8 cellular contexts compared by ENCODE assay signal in the genomic region with DNA sequence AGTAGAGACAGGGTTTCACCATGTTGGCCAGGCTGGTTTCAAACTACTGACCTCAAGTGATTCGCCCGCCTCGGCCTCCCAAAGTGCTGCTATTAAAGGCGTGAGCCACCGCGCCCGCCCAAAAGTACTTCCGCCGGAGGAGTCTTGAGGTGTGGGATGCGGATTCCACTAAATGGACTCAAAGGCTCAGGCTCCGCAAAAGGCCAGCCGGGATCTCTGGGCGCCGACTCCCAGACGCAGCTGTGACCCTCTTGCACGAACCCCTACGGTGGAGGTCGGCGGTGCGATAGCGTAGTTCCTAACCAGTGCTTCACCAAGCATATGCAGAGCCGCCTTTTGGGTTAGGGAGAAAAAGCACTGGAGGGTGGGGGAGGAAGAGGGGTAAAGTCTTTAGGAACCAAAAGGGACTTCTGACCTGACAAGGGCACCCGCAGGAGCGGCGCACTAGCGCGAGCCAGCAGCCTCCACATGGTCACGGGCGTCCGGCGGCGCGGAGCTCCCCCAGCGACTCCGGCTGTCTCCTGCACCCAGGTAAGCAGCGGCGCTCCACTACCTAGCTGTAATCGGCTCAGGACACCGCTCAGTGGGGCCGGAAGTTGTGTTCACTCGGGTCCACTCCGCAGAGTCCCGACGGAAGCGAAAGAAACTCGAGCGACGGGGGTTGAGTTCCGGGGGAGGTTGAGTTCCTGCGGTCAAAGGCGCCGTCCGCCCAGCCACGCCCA. TPM values are rescaled to one million over a fixed set of nuclear protein-coding genes. Genes with fewer than 3 reads are reported as not detected.
DNase-seq lines count a peak whose midpoint lies in the region; ATAC-seq, FAIRE-seq and TF ChIP-seq lines count a peak whose summit lies in the region.

A gene (minus strand): TSS at position 590 of the 722 bp plus-strand sequence. CDS start 120 bp downstream, at position 470.

- H3K4me2 ChIP-seq in neural cell (ENCODE audit: low read length) = peak within 1 kb of the TSS; percentile 63

- H3K9me3 ChIP-seq in ES-I3 (ENCODE audit: control insufficient read depth, insufficient read depth, low read length) (no peaks in the 10 kb centered on the region; the same call in 1 of the 2 replicates), RWPE2 (ENCODE audit: severe bottlenecking) (no peaks in the 10 kb centered on the region), neural cell (ENCODE audit: low read length) (no peaks in the 10 kb centered on the region), stomach (no peaks in the 10 kb centered on the region)

- H3K4me3 ChIP-seq in RWPE2 (ENCODE audit: severe bottlenecking) = peak within 1 kb of the TSS; percentile 68
- peak within 1 kb of the TSS; percentile 87 for H3K4me3 ChIP-seq in neural cell (ENCODE audit: low read length)
- peak within 1 kb of the TSS; percentile 67 to 90 (median 88) for H3K4me3 ChIP-seq in stomach

- H3K4me1 ChIP-seq in ES-I3 (ENCODE audit: insufficient read depth, low read length) = peaks cover 14% of the 10 kb centered on the region
- peaks cover 9% of the 10 kb centered on the region for H3K4me1 ChIP-seq in RWPE2 (ENCODE audit: insufficient read depth, poor library complexity, severe bottlenecking)
- H3K4me1 ChIP-seq in stomach = peaks cover 8 to 26% (median 19%) of the 10 kb centered on the region in 4 donors

- no peaks in the 10 kb centered on the region for H3K79me2 ChIP-seq in neural cell (replicated peaks; ENCODE audit: insufficient read depth, low read length)

- H3K27ac ChIP-seq in RWPE2 (ENCODE audit: poor library complexity, severe bottlenecking) (peak within 1 kb of the TSS; percentile 42), neural cell (ENCODE audit: low read length) (peak within 1 kb of the TSS; percentile 60), stomach (peak within 1 kb of the TSS; percentile 78 to 92 (median 89))

- intact Hi-C loops in stomach (cut with DNase I; ENCODE audit: low total_unique reads) = no loop called here

- H3K36me3 ChIP-seq in ES-I3 (ENCODE audit: insufficient read depth, low read length) (peaks cover 17% of the 10 kb centered on the region), RWPE2 (ENCODE audit: low read depth) (peaks cover 37% of the 10 kb centered on the region), neural cell (ENCODE audit: insufficient read depth, low read length) (no peaks in the 10 kb centered on the region), stomach (peaks cover 18 to 39% (median 34%) of the 10 kb centered on the region in 4 donors)

- peak; percentile 99 for ATAC-seq in RWPE2 (ENCODE audit: low read depth)

- TF ChIP-seq POLR2A in H54 (IDR thresholded peaks at IDR 0.05; ENCODE audit: low read depth, low read length) (peak; percentile 61), stomach (IDR thresholded peaks at IDR 0.05) (peak in 1 of 4 donors; percentile 33)

- TF ChIP-seq CTCF in RWPE2 (IDR thresholded peaks at IDR 0.05; ENCODE audit: poor library complexity, severe bottlenecking) (peak; percentile 18), neural cell (IDR thresholded peaks at IDR 0.05; ENCODE audit: poor library complexity, severe bottlenecking) (peak; percentile 71), stomach (IDR thresholded peaks at IDR 0.05) (peak in 3 of 7 experiments; percentile 20 to 47 (median 36))

- H3K9me2 ChIP-seq in neural cell (ENCODE audit: insufficient read depth, low read length) = no peaks in the 10 kb centered on the region

- H2AFZ ChIP-seq in neural cell (ENCODE audit: low read depth, low read length) = peak within 1 kb of the TSS; percentile 99

- peak; percentile 49 for TF ChIP-seq RAD21 in neural cell (conservative IDR thresholded peaks at IDR 0.05)

- FAIRE-seq in H54 (lab: Jason Lieb, UNC) = no peak

- H3K27me3 ChIP-seq in RWPE2 (ENCODE audit: insufficient read depth, poor library complexity, severe bottlenecking) (no peaks in the 10 kb centered on the region), neural cell (ENCODE audit: insufficient read depth, low read depth, low read length) (no peaks in the 10 kb centered on the region), stomach (peaks cover 0 to 5% (median 0%) of the 10 kb centered on the region in 3 donors)

- TF ChIP-seq EP300 in neural cell (conservative IDR thresholded peaks at IDR 0.05; ENCODE audit: poor library complexity, severe bottlenecking) = peak; percentile 31
- no peak for TF ChIP-seq EP300 in stomach (IDR thresholded peaks at IDR 0.05)

- no peaks in the 10 kb centered on the region for H4K20me1 ChIP-seq in neural cell (ENCODE audit: insufficient read depth)

- DNase-seq in H54 (ENCODE audit: insufficient read length, low spot score) (peak; percentile 72), LoVo (ENCODE audit: low spot score) (peak; percentile 96), RWPE2 (ENCODE audit: low spot score) (peak; percentile 88), fibroblast of the conjunctiva (ENCODE audit: low read depth) (peak; percentile 69), stomach (peak; percentile 95)
- peak; percentile 83 for DNase-seq in activated T-helper 9 cell treated with anti-CD3 and anti-CD28 coated beads, Interleukin-2, amount 50 U/mL, for 16 hours (ENCODE audit: low read depth)

- 0 to 1% (median 1%) methylated on average over 31 to 54 of the region's 54 CpGs for WGBS in stomach, 5 donors

- no peaks in the 10 kb centered on the region for H3F3A ChIP-seq in neural cell (ENCODE audit: insufficient read depth, low read length, poor library complexity, severe bottlenecking)

- peak within 1 kb of the TSS; percentile 98 for H3K9ac ChIP-seq in ES-I3 (ENCODE audit: low read depth, low read length)
- peak within 1 kb of the TSS; percentile 79 for H3K9ac ChIP-seq in neural cell (ENCODE audit: low read length)

TF ChIP-seq in neural cell, 6 proteins besides CTCF, POLR2A, EP300 and RAD21:
- TF ChIP-seq SMC3 (conservative IDR thresholded peaks at IDR 0.05; ENCODE audit: poor library complexity) (peak; percentile 44), EZH2 (IDR thresholded peaks at IDR 0.05; ENCODE audit: borderline replicate concordance, insufficient read depth, low read length, poor library complexity, severe bottlenecking) (no peak), TAF1 (IDR thresholded peaks at IDR 0.05; ENCODE audit: low read depth) (peak; percentile 94), MXI1 (conservative IDR thresholded peaks at IDR 0.05; ENCODE audit: poor library complexity, severe bottlenecking) (peak; percentile 86), POLR2AphosphoS5 (IDR thresholded peaks at IDR 0.05) (peak; percentile 77)

RNA-seq across cellular contexts. Expression of the gene that starts here (rescaled TPM):
- 33.2 and 35.1 TPM in 2 replicates for polyA plus RNA-seq in neural cell
- polyA minus RNA-seq in neural cell = 21.4 and 22.2 TPM in 2 replicates
- total RNA-seq in stomach = 10 to 100 TPM in 4 of 5 donors, 1 to 10 TPM in 1; 8.8 to 47.2 (median 28.6) TPM
- polyA plus RNA-seq in stomach = 10 to 100 TPM; 51.8 to 65.4 (median 58.0) TPM

Comparison
In these comparisons a context has a peak if more than half of its experiments do, and no peak if none do; other contexts are left out.
1. Peak in every context shown above with its lines: DNase-seq, ATAC-seq, H3K4me3 ChIP-seq and H3K27ac ChIP-seq.